ENCODE assay signal across 10 cellular contexts in genomic region chrX:114959729-114960128, GRCh38. TPM values are rescaled to one million over a fixed set of nuclear protein-coding genes. Genes with fewer than 3 reads are reported as not detected.
DNase-seq lines count a peak whose midpoint lies in the region; ATAC-seq, FAIRE-seq and TF ChIP-seq lines count a peak whose summit lies in the region.
"Had no signal": no experiment of that assay in that cellular context is flagged by ENCODE, and none has a peak within 500 bp of the region (broad histone marks: within the 10 kb centered on the region; RNA-seq: fewer than 3 reads in every experiment).

No MANE protein-coding gene starts in this region.

- intact Hi-C loops in psoas muscle (cut with DNase I) = no loop called here

- ATAC-seq in psoas muscle (no peak), GM21367 (IDR thresholded peaks at IDR 0.05; ENCODE audit: unreplicated experiment) (no peak), HG03342 (IDR thresholded peaks at IDR 0.05; ENCODE audit: unreplicated experiment) (no peak)
- ATAC-seq: T-cell had no signal

- no peaks in the 10 kb centered on the region for H3K36me3 ChIP-seq in psoas muscle (ENCODE audit: insufficient read depth in 1 of 2, low read depth in 1 of 2)
- H3K36me3 ChIP-seq: BLaER1 treated with 17β-estradiol and CSF1 and Interleukin-3, amounts not matched to agents 10 nM and 100 nM had no signal

- peak; percentile 0 for DNase-seq in NCI-H146 (lab: John Stamatoyannopoulos, UW)
- no peak for DNase-seq in NCI-H146 treated with DMSO at 0.1 percent for 48 hours (lab: John Stamatoyannopoulos, UW; ENCODE audit: unreplicated experiment)
- DNase-seq in NCI-H69 (lab: John Stamatoyannopoulos, UW) = peak; percentile 2
- no peak for DNase-seq in psoas muscle
- DNase-seq in NCI-H748 treated with DMSO at 0.1 percent for 48 hours (lab: John Stamatoyannopoulos, UW) = no peak
- DNase-seq: T-cell had no signal

- H3K9me3 ChIP-seq in psoas muscle = no peaks in the 10 kb centered on the region
- H3K9me3 ChIP-seq: BLaER1 treated with 17β-estradiol and CSF1 and Interleukin-3, amounts not matched to agents 10 nM and 100 nM had no signal

- no peaks in the 10 kb centered on the region for H3K4me1 ChIP-seq in psoas muscle
- H3K4me1 ChIP-seq: BLaER1 treated with 17β-estradiol and CSF1 and Interleukin-3, amounts not matched to agents 10 nM and 100 nM had no signal

- H3K4me3 ChIP-seq in psoas muscle = no peak overlapping the region
- H3K4me3 ChIP-seq: BLaER1 treated with 17β-estradiol and CSF1 and Interleukin-3, amounts not matched to agents 10 nM and 100 nM had no signal

- no peak overlapping the region for H3K27ac ChIP-seq in psoas muscle
- H3K27ac ChIP-seq: BLaER1 treated with 17β-estradiol and CSF1 and Interleukin-3, amounts not matched to agents 10 nM and 100 nM had no signal

- peak; percentile 94 for FAIRE-seq in endometrium (lab: Jason Lieb, UNC)

- TF ChIP-seq CTCF in psoas muscle (IDR thresholded peaks at IDR 0.05) = peak; percentile 43

- no peaks in the 10 kb centered on the region for H3K27me3 ChIP-seq in psoas muscle (ENCODE audit: insufficient read depth in 3 of 3, low read length in 2 of 3)

RNA-seq across cellular contexts. Expression of gene IL13RA2, which starts 57.7 kb away (rescaled TPM):
- not detected for total RNA-seq in psoas muscle
- polyA plus RNA-seq in psoas muscle = under 1 TPM in 2 of 3 donors, not detected in 1; 0.03 to 0.09 TPM
- total RNA-seq: T-cell had no signal

Comparison
In these comparisons a context has a peak if more than half of its experiments do, and no peak if none do; other contexts are left out.
1. DNase-seq: peak in NCI-H146 (single experiment) and NCI-H69 (single experiment); none in NCI-H146 treated with DMSO at 0.1 percent for 48 hours (single experiment), psoas muscle (0 of 2) and NCI-H748 treated with DMSO at 0.1 percent for 48 hours (single experiment).